8 cellular contexts compared by ENCODE assay signal in the genomic region with DNA sequence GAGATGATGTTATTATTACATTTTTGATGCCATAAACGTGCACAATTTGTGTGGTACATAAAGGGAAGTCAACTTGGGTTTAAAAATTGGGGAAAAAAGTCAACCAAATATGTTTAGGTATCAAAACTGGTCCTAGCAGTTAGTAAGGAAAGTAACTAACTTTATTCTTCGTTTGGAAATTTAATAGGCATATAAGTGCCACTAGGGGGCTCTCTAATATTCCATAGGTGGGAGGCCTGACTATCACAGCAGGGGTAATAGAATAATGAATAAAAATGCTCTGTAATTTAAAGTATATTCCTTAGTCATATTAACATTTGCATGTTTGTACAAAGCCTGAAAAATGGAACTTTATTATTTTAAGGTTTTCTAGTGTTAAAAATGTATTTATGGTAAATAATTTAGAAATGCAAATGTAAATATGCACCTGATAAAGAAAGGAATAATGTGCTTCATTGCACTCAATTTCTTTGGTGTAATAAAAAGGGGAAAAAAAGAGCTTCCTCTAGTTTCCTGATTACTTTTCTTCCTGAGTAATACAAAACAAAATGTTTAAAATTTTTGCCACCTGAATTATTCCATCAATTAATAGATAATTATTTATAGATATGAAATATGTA.
DNase-seq lines count a peak whose midpoint lies in the region; ATAC-seq and TF ChIP-seq lines count a peak whose summit lies in the region.

No MANE protein-coding gene starts in this region.

- no peak overlapping the region for H3K27ac ChIP-seq in ascending aorta
- no peak overlapping the region for H3K27ac ChIP-seq in liver (ENCODE audit: low read depth in 1 of 2, low read length in 2 of 2)

- H3K36me3 ChIP-seq in ascending aorta (no peaks in the 10 kb centered on the region), liver (ENCODE audit: control insufficient read depth in 4 of 4, insufficient read depth in 3 of 4, low read depth in 1 of 4, low read length in 3 of 4) (no peaks in the 10 kb centered on the region)

- peak; percentile 83 to 85 for TF ChIP-seq RAD21 in liver (IDR thresholded peaks at IDR 0.05)

- no peaks in the 10 kb centered on the region for H3K27me3 ChIP-seq in ascending aorta
- no peaks in the 10 kb centered on the region for H3K27me3 ChIP-seq in liver (ENCODE audit: control insufficient read depth in 4 of 4, insufficient read depth in 4 of 4, low read length in 3 of 4)

- peak; percentile 33 to 65 (median 65) for TF ChIP-seq CTCF in ascending aorta (IDR thresholded peaks at IDR 0.05)
- TF ChIP-seq CTCF in liver (IDR thresholded peaks at IDR 0.05; ENCODE audit: low read depth, low read length, missing input control), result peak; percentile 58

- intact Hi-C loops in ascending aorta (cut with DNase I), result no loop called here

- H3K4me1 ChIP-seq in ascending aorta, result peaks cover 0 to 2% of the 10 kb centered on the region in 2 donors
- H3K4me1 ChIP-seq in liver (ENCODE audit: control insufficient read depth in 4 of 4, insufficient read depth in 4 of 4, low read length in 3 of 4), result no peaks in the 10 kb centered on the region

- peak; percentile 28 for DNase-seq in SIG-M5 treated with dmso at 0.1 percent for 504 hours (lab: John Stamatoyannopoulos, UW; ENCODE audit: unreplicated experiment)
- DNase-seq in SIG-M5 (lab: John Stamatoyannopoulos, UW), result no peak
- peak; percentile 62 for DNase-seq in NCI-H1694 treated with DMSO at 0.1 percent for 48 hours (lab: John Stamatoyannopoulos, UW)
- DNase-seq in ascending aorta (ENCODE audit: low spot score in 2 of 2), result no peak
- DNase-seq in UCSD-AML1 (lab: John Stamatoyannopoulos, UW; ENCODE audit: unreplicated experiment), result no peak

- H3K4me3 ChIP-seq in ascending aorta, result no peak overlapping the region
- H3K4me3 ChIP-seq in liver (ENCODE audit: low read depth in 1 of 3, low read length in 3 of 3), result no peak overlapping the region

- no peak overlapping the region for H3K9ac ChIP-seq in liver (ENCODE audit: low read depth in 1 of 2, low read length in 2 of 2)

- H3K9me3 ChIP-seq in ascending aorta (no peaks in the 10 kb centered on the region), liver (ENCODE audit: control insufficient read depth in 4 of 4, low read length in 3 of 4) (no peaks in the 10 kb centered on the region)

- WGBS in liver, result under 1% methylated on average over 2 of the region's 2 CpGs

- ATAC-seq in GM21723 (IDR thresholded peaks at IDR 0.05; ENCODE audit: unreplicated experiment) (peak; percentile 58), HG03108 (IDR thresholded peaks at IDR 0.05; ENCODE audit: unreplicated experiment) (no peak)

TF ChIP-seq in liver, 16 proteins besides CTCF, POLR2A, EP300 and RAD21:
- TF ChIP-seq FOXA1 (IDR thresholded peaks at IDR 0.05) (no peak), RXRA (IDR thresholded peaks at IDR 0.05) (no peak), YY1 (IDR thresholded peaks at IDR 0.05) (no peak), FOXA2 (IDR thresholded peaks at IDR 0.05) (no peak), JUND (IDR thresholded peaks at IDR 0.05) (no peak), SP1 (IDR thresholded peaks at IDR 0.05) (no peak)
- TF ChIP-seq, protein P1, sequence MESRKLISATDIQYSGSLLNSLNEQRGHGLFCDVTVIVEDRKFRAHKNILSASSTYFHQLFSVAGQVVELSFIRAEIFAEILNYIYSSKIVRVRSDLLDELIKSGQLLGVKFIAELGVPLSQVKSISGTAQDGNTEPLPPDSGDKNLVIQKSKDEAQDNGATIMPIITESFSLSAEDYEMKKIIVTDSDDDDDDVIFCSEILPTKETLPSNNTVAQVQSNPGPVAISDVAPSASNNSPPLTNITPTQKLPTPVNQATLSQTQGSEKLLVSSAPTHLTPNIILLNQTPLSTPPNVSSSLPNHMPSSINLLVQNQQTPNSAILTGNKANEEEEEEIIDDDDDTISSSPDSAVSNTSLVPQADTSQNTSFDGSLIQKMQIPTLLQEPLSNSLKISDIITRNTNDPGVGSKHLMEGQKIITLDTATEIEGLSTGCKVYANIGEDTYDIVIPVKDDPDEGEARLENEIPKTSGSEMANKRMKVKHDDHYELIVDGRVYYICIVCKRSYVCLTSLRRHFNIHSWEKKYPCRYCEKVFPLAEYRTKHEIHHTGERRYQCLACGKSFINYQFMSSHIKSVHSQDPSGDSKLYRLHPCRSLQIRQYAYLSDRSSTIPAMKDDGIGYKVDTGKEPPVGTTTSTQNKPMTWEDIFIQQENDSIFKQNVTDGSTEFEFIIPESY (IDR thresholded peaks at IDR 0.05), result no peak

Comparison
In these comparisons a context has a peak if more than half of its experiments do, and no peak if none do; other contexts are left out.
1. DNase-seq: peak in SIG-M5 treated with dmso at 0.1 percent for 504 hours (single experiment) and NCI-H1694 treated with DMSO at 0.1 percent for 48 hours (single experiment); none in SIG-M5 (single experiment), ascending aorta (0 of 2) and UCSD-AML1 (single experiment).